19 cellular contexts compared by ENCODE assay signal in the genomic region with DNA sequence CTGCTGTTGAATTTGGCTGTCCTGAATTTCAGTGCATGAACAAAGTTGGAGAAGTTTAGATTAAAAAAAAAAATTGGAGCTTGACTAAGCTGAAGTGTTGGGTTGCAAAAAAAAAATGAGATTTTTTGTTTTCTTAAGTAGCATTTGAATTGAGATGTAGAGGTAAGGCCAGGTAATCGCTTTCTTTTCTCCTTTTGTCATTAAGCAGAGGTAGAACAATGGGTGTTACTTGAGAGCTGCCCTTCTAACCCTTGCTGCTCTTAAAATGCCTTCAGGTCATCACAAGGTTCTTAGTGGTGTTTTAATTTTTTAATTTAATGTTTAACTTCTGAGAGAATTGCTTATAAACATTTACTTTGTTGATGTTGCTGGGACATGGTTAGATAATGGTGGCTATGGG.
"Had no signal": no experiment of that assay in that cellular context is flagged by ENCODE, and none has a peak within 500 bp of the region (broad histone marks: within the 10 kb centered on the region; RNA-seq: fewer than 3 reads in every experiment).

No MANE protein-coding gene starts in this region.

- H3K27ac ChIP-seq: dorsolateral prefrontal cortex, foreskin keratinocyte, neutrophil, psoas muscle, right lobe of liver, tibial artery, upper lobe of left lung, vagina had no signal

- H3K36me3 ChIP-seq: neutrophil, right lobe of liver, tibial artery, upper lobe of left lung, vagina had no signal

- H3K9me3 ChIP-seq: mucosa of descending colon, neutrophil, psoas muscle, right lobe of liver, tibial artery, upper lobe of left lung, vagina had no signal

- H3K27me3 ChIP-seq: foreskin keratinocyte, upper lobe of left lung, vagina had no signal

- H3K4me3 ChIP-seq: dorsolateral prefrontal cortex, mucosa of descending colon, psoas muscle, right lobe of liver, tibial artery, upper lobe of left lung, vagina had no signal

- DNase-seq: cortex of kidney; dorsolateral prefrontal cortex; effector memory CD4-positive, alpha-beta T cell; foreskin keratinocyte; mammary epithelial cell; mucosa of descending colon; naive thymus-derived CD8-positive, alpha-beta T cell; psoas muscle; retina; right lobe of liver; stimulated activated CD4-positive, alpha-beta T cell treated with anti-CD3 and anti-CD28 coated beads, Interleukin-15, amount 100 ng/mL, for 24 hours; stimulated activated CD4-positive, alpha-beta T cell treated with anti-CD3 and anti-CD28 coated beads, Interleukin-1b, Interleukin-23, amount 100 ng/mL, for 48 hours; stimulated activated CD4-positive, alpha-beta T cell treated with anti-CD3 and anti-CD28 coated beads, Interleukin-4, amount 100 ng/mL, for 24 hours; tibial artery; upper lobe of left lung had no signal

- ATAC-seq: foreskin keratinocyte; left lobe of liver; mucosa of descending colon; naive thymus-derived CD8-positive, alpha-beta T cell; psoas muscle; right lobe of liver; stimulated activated memory B cell treated with anti-CD40 and anti-IgM and Interleukin-4, amounts not matched to agents 10 μg/mL and 1 μg/mL and 100 μg/mL, for 72 hours had no signal

- H3K4me1 ChIP-seq: foreskin keratinocyte, psoas muscle, right lobe of liver, tibial artery, vagina had no signal
